In the genomic region with DNA sequence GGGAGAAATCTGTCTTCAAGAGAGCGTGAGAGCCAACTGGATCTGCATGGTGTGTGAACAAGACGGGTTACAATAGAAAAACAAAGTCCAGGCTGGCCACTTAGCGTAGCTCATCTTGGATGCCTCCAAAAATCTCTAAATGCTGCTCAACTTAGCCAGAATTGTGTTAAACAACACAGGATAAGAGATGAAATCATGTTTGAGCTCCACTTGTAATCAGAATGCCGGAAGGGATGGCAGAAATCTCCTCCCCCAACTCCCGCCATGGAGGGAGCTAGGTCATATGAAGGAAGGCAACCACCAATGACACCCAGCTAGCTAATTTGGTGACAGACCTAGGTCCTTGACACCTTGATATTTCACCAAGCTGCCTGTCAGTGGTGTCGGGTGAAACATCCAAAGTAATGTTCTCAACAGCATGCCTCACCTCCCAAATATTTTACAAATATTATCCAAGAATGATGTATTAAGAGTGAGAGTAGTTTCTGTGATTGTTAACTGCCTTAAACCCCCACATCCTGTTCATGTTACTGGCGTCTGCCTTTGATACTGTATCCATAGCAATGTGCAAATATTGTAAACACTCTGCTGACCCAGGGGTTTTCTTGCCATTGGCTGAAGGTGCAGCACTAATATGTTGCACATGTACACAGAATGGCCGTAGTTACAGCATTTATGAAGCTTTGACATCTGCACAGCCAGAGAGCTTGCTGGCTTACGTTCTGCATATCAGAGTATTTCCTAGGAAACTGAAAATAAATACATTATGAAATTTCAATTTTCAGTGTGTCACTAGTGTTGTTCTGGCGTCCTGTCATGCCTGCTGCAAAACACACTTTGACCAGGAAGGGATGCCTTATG, we compare ENCODE assay signal across 8 cellular contexts.
DNase-seq lines count a peak whose midpoint lies in the region; ATAC-seq and TF ChIP-seq lines count a peak whose summit lies in the region.

No MANE protein-coding gene starts in this region.

- TF ChIP-seq CTCF in AG10803 (conservative IDR thresholded peaks at IDR 0.05; ENCODE audit: low read length): no peak

- DNase-seq in AG10803 (ENCODE audit: low read depth) (peak; percentile 98), T follicular helper cell (ENCODE audit: low read depth) (peak; percentile 4), hepatic stellate cell (ENCODE audit: low spot score) (peak; percentile 84), NCI-H2081 treated with DMSO at 0.1 percent for 48 hours (lab: John Stamatoyannopoulos, UW) (no peak)
- DNase-seq in activated CD4-positive, alpha-beta T cell treated with anti-CD3 and anti-CD28 coated beads, Interleukin-2, amount 50 U/mL, for 48 hours: no peak

- H3K4me3 ChIP-seq in AG10803 (ENCODE audit: low read length): peak overlapping the region; percentile 36

- ATAC-seq in GM21390 (IDR thresholded peaks at IDR 0.05; ENCODE audit: unreplicated experiment) (peak; percentile 90), GM21717 (IDR thresholded peaks at IDR 0.05; ENCODE audit: unreplicated experiment) (no peak), GM21515 (IDR thresholded peaks at IDR 0.05; ENCODE audit: unreplicated experiment) (no peak)

Comparison
In these comparisons a context has a peak if more than half of its experiments do, and no peak if none do; other contexts are left out.
1. DNase-seq: peak in AG10803 (single experiment), T follicular helper cell (single experiment) and hepatic stellate cell (single experiment); none in activated CD4-positive, alpha-beta T cell treated with anti-CD3 and anti-CD28 coated beads, Interleukin-2, amount 50 U/mL, for 48 hours (0 of 2) and NCI-H2081 treated with DMSO at 0.1 percent for 48 hours (single experiment).